ENCODE assay signal across 1 cellular context in the genomic region with DNA sequence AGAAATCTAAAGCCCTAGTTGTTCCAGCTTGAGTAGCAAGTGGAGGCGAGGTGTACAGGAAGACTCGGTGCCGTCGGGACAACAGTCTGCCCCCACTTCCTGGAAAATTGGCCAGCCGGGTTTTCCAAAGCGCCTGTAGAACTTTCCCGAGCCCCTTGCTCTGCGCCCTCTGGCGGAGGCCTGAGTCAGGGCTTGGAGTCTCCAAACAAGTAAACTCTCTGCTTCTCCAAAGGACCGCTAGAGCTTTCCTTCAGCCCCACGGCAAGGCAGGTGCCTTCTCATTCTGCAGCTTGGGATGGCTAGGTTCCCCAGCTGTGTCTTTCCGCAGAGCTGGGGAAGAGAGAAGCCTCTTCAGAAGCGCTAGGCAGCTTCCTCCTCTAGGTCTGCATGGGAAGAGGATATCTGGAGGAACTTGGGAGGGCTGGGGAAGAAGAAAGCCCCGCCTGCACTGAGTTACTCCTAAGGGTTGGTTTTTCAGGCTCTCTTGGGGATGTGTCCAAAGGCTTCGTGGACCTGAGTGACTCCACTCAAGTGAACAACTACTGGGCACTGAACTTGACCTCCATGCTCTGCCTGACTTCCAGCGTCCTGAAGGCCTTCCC.
TF ChIP-seq lines count a peak whose summit lies in the region.

No MANE protein-coding gene starts in this region.

TF ChIP-seq in HepG2, 621 proteins besides CTCF, POLR2A, EP300 and RAD21 (continued from another document and continues in another):
- TF ChIP-seq, protein P1, sequence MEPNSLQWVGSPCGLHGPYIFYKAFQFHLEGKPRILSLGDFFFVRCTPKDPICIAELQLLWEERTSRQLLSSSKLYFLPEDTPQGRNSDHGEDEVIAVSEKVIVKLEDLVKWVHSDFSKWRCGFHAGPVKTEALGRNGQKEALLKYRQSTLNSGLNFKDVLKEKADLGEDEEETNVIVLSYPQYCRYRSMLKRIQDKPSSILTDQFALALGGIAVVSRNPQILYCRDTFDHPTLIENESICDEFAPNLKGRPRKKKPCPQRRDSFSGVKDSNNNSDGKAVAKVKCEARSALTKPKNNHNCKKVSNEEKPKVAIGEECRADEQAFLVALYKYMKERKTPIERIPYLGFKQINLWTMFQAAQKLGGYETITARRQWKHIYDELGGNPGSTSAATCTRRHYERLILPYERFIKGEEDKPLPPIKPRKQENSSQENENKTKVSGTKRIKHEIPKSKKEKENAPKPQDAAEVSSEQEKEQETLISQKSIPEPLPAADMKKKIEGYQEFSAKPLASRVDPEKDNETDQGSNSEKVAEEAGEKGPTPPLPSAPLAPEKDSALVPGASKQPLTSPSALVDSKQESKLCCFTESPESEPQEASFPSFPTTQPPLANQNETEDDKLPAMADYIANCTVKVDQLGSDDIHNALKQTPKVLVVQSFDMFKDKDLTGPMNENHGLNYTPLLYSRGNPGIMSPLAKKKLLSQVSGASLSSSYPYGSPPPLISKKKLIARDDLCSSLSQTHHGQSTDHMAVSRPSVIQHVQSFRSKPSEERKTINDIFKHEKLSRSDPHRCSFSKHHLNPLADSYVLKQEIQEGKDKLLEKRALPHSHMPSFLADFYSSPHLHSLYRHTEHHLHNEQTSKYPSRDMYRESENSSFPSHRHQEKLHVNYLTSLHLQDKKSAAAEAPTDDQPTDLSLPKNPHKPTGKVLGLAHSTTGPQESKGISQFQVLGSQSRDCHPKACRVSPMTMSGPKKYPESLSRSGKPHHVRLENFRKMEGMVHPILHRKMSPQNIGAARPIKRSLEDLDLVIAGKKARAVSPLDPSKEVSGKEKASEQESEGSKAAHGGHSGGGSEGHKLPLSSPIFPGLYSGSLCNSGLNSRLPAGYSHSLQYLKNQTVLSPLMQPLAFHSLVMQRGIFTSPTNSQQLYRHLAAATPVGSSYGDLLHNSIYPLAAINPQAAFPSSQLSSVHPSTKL (CRISPR knock-in tag; IDR thresholded peaks at IDR 0.05), result peak; percentile 24; the same call in 1 of the 2 replicates
- TF ChIP-seq REPIN1 (CRISPR knock-in tag; IDR thresholded peaks at IDR 0.05; ENCODE audit: borderline replicate concordance, low read depth) (no peak), ZC3H13 (CRISPR knock-in tag; IDR thresholded peaks at IDR 0.05) (no peak; the same call in 1 of the 2 replicates), PLRG1 (conservative IDR thresholded peaks at IDR 0.05) (no peak), HCFC1 (IDR thresholded peaks at IDR 0.05; ENCODE audit: low read depth, low read length) (no peak), HDAC1 (CRISPR knock-in tag; IDR thresholded peaks at IDR 0.05) (no peak; the same call in none of the 2 replicates), ZSCAN29 (CRISPR knock-in tag; conservative IDR thresholded peaks at IDR 0.05) (no peak), ZNF709 (CRISPR knock-in tag; IDR thresholded peaks at IDR 0.05) (no peak; the same call in 1 of the 2 replicates), ZKSCAN5 (CRISPR knock-in tag; IDR thresholded peaks at IDR 0.05) (no peak), ZNF331 (CRISPR knock-in tag; IDR thresholded peaks at IDR 0.05) (peak; percentile 51; the same call in 1 of the 2 replicates), ZNF253 (CRISPR knock-in tag; IDR thresholded peaks at IDR 0.05; ENCODE audit: borderline replicate concordance) (no peak), SYNCRIP (IDR thresholded peaks at IDR 0.05; ENCODE audit: insufficient read depth, low read depth, low read length) (no peak), EHMT2 (IDR thresholded peaks at IDR 0.05; ENCODE audit: borderline replicate concordance, low read depth, low read length) (no peak), ASH2L (IDR thresholded peaks at IDR 0.05; ENCODE audit: insufficient read length, low read depth, low read length) (peak; percentile 40), NFIB (CRISPR knock-in tag; IDR thresholded peaks at IDR 0.05; ENCODE audit: borderline replicate concordance) (no peak), MYNN (CRISPR knock-in tag; IDR thresholded peaks at IDR 0.05; ENCODE audit: low read depth) (no peak), NFRKB (IDR thresholded peaks at IDR 0.05) (no peak), ZNF207 (IDR thresholded peaks at IDR 0.05; ENCODE audit: borderline replicate concordance) (no peak), NFATC3 (CRISPR knock-in tag; IDR thresholded peaks at IDR 0.05) (no peak), FOXA1 (IDR thresholded peaks at IDR 0.05) (no peak), FOXA1 (CRISPR knock-in tag; IDR thresholded peaks at IDR 0.05) (no peak), RBFOX2 (IDR thresholded peaks at IDR 0.05; ENCODE audit: low read depth, low read length) (no peak), ETV6 (CRISPR knock-in tag; conservative IDR thresholded peaks at IDR 0.05) (no peak), DNMT3B (CRISPR knock-in tag; conservative IDR thresholded peaks at IDR 0.05) (peak; percentile 94), TAF1 (CRISPR knock-in tag; IDR thresholded peaks at IDR 0.05) (no peak), HOXA3 (CRISPR knock-in tag; IDR thresholded peaks at IDR 0.05) (no peak), ZNF556 (CRISPR knock-in tag; IDR thresholded peaks at IDR 0.05; ENCODE audit: borderline replicate concordance) (no peak), ZBTB3 (CRISPR knock-in tag; IDR thresholded peaks at IDR 0.05; ENCODE audit: borderline replicate concordance, low read depth) (no peak), EZH2 (conservative IDR thresholded peaks at IDR 0.05; ENCODE audit: low read depth, low read length) (no peak), ZFP36 (IDR thresholded peaks at IDR 0.05; ENCODE audit: borderline replicate concordance, low read depth, low read length, partially characterized antibody) (no peak), ZNF672 (CRISPR knock-in tag; IDR thresholded peaks at IDR 0.05) (no peak), KAT7 (CRISPR knock-in tag; IDR thresholded peaks at IDR 0.05; ENCODE audit: borderline replicate concordance) (no peak), POLR2G (IDR thresholded peaks at IDR 0.05; ENCODE audit: low read depth, low read length) (peak; percentile 57), SIN3A (IDR thresholded peaks at IDR 0.05; ENCODE audit: borderline replicate concordance, low read depth, low read length) (0 out of 2 replicates have a peak, but pooled peaks have one; percentile 50), ZNF234 (CRISPR knock-in tag; conservative IDR thresholded peaks at IDR 0.05) (no peak), MAFF (IDR thresholded peaks at IDR 0.05; ENCODE audit: low read depth, low read length) (no peak), TOPORS (CRISPR knock-in tag; IDR thresholded peaks at IDR 0.05) (peak; percentile 16; the same call in 1 of the 2 replicates), ZSCAN9 (CRISPR knock-in tag; IDR thresholded peaks at IDR 0.05; ENCODE audit: borderline replicate concordance) (peak; percentile 92), TOE1 (CRISPR knock-in tag; IDR thresholded peaks at IDR 0.05) (no peak)
- TF ChIP-seq, protein P2, sequence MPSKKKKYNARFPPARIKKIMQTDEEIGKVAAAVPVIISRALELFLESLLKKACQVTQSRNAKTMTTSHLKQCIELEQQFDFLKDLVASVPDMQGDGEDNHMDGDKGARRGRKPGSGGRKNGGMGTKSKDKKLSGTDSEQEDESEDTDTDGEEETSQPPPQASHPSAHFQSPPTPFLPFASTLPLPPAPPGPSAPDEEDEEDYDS (CRISPR knock-in tag; IDR thresholded peaks at IDR 0.05), result no peak
- TF ChIP-seq, protein P3, sequence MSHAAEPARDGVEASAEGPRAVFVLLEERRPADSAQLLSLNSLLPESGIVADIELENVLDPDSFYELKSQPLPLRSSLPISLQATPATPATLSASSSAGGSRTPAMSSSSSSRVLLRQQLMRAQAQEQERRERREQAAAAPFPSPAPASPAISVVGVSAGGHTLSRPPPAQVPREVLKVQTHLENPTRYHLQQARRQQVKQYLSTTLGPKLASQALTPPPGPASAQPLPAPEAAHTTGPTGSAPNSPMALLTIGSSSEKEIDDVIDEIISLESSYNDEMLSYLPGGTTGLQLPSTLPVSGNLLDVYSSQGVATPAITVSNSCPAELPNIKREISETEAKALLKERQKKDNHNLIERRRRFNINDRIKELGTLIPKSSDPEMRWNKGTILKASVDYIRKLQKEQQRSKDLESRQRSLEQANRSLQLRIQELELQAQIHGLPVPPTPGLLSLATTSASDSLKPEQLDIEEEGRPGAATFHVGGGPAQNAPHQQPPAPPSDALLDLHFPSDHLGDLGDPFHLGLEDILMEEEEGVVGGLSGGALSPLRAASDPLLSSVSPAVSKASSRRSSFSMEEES (CRISPR knock-in tag; IDR thresholded peaks at IDR 0.05), result no peak
- TF ChIP-seq, protein P4, sequence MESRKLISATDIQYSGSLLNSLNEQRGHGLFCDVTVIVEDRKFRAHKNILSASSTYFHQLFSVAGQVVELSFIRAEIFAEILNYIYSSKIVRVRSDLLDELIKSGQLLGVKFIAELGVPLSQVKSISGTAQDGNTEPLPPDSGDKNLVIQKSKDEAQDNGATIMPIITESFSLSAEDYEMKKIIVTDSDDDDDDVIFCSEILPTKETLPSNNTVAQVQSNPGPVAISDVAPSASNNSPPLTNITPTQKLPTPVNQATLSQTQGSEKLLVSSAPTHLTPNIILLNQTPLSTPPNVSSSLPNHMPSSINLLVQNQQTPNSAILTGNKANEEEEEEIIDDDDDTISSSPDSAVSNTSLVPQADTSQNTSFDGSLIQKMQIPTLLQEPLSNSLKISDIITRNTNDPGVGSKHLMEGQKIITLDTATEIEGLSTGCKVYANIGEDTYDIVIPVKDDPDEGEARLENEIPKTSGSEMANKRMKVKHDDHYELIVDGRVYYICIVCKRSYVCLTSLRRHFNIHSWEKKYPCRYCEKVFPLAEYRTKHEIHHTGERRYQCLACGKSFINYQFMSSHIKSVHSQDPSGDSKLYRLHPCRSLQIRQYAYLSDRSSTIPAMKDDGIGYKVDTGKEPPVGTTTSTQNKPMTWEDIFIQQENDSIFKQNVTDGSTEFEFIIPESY (CRISPR knock-in tag; IDR thresholded peaks at IDR 0.05), result peak; percentile 42; the same call in 1 of the 2 replicates
- TF ChIP-seq, protein P5, sequence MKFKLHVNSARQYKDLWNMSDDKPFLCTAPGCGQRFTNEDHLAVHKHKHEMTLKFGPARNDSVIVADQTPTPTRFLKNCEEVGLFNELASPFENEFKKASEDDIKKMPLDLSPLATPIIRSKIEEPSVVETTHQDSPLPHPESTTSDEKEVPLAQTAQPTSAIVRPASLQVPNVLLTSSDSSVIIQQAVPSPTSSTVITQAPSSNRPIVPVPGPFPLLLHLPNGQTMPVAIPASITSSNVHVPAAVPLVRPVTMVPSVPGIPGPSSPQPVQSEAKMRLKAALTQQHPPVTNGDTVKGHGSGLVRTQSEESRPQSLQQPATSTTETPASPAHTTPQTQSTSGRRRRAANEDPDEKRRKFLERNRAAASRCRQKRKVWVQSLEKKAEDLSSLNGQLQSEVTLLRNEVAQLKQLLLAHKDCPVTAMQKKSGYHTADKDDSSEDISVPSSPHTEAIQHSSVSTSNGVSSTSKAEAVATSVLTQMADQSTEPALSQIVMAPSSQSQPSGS (CRISPR knock-in tag; IDR thresholded peaks at IDR 0.05), result peak; percentile 75
- TF ChIP-seq, protein P6, sequence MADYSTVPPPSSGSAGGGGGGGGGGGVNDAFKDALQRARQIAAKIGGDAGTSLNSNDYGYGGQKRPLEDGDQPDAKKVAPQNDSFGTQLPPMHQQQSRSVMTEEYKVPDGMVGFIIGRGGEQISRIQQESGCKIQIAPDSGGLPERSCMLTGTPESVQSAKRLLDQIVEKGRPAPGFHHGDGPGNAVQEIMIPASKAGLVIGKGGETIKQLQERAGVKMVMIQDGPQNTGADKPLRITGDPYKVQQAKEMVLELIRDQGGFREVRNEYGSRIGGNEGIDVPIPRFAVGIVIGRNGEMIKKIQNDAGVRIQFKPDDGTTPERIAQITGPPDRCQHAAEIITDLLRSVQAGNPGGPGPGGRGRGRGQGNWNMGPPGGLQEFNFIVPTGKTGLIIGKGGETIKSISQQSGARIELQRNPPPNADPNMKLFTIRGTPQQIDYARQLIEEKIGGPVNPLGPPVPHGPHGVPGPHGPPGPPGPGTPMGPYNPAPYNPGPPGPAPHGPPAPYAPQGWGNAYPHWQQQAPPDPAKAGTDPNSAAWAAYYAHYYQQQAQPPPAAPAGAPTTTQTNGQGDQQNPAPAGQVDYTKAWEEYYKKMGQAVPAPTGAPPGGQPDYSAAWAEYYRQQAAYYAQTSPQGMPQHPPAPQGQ (CRISPR knock-in tag; IDR thresholded peaks at IDR 0.05; ENCODE audit: borderline replicate concordance), result no peak
- TF ChIP-seq, protein P7, sequence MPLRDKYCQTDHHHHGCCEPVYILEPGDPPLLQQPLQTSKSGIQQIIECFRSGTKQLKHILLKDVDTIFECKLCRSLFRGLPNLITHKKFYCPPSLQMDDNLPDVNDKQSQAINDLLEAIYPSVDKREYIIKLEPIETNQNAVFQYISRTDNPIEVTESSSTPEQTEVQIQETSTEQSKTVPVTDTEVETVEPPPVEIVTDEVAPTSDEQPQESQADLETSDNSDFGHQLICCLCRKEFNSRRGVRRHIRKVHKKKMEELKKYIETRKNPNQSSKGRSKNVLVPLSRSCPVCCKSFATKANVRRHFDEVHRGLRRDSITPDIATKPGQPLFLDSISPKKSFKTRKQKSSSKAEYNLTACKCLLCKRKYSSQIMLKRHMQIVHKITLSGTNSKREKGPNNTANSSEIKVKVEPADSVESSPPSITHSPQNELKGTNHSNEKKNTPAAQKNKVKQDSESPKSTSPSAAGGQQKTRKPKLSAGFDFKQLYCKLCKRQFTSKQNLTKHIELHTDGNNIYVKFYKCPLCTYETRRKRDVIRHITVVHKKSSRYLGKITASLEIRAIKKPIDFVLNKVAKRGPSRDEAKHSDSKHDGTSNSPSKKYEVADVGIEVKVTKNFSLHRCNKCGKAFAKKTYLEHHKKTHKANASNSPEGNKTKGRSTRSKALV (CRISPR knock-in tag; IDR thresholded peaks at IDR 0.05), result peak; percentile 24; the same call in 1 of the 2 replicates
- TF ChIP-seq, protein P8, sequence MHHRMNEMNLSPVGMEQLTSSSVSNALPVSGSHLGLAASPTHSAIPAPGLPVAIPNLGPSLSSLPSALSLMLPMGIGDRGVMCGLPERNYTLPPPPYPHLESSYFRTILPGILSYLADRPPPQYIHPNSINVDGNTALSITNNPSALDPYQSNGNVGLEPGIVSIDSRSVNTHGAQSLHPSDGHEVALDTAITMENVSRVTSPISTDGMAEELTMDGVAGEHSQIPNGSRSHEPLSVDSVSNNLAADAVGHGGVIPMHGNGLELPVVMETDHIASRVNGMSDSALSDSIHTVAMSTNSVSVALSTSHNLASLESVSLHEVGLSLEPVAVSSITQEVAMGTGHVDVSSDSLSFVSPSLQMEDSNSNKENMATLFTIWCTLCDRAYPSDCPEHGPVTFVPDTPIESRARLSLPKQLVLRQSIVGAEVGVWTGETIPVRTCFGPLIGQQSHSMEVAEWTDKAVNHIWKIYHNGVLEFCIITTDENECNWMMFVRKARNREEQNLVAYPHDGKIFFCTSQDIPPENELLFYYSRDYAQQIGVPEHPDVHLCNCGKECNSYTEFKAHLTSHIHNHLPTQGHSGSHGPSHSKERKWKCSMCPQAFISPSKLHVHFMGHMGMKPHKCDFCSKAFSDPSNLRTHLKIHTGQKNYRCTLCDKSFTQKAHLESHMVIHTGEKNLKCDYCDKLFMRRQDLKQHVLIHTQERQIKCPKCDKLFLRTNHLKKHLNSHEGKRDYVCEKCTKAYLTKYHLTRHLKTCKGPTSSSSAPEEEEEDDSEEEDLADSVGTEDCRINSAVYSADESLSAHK (CRISPR knock-in tag; IDR thresholded peaks at IDR 0.05; ENCODE audit: borderline replicate concordance), result peak; percentile 50; the same call in 1 of the 2 replicates
- TF ChIP-seq, protein P9, sequence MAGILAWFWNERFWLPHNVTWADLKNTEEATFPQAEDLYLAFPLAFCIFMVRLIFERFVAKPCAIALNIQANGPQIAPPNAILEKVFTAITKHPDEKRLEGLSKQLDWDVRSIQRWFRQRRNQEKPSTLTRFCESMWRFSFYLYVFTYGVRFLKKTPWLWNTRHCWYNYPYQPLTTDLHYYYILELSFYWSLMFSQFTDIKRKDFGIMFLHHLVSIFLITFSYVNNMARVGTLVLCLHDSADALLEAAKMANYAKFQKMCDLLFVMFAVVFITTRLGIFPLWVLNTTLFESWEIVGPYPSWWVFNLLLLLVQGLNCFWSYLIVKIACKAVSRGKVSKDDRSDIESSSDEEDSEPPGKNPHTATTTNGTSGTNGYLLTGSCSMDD (CRISPR knock-in tag; IDR thresholded peaks at IDR 0.05), result no peak
